15 cellular contexts compared by ENCODE assay signal in the genomic region with DNA sequence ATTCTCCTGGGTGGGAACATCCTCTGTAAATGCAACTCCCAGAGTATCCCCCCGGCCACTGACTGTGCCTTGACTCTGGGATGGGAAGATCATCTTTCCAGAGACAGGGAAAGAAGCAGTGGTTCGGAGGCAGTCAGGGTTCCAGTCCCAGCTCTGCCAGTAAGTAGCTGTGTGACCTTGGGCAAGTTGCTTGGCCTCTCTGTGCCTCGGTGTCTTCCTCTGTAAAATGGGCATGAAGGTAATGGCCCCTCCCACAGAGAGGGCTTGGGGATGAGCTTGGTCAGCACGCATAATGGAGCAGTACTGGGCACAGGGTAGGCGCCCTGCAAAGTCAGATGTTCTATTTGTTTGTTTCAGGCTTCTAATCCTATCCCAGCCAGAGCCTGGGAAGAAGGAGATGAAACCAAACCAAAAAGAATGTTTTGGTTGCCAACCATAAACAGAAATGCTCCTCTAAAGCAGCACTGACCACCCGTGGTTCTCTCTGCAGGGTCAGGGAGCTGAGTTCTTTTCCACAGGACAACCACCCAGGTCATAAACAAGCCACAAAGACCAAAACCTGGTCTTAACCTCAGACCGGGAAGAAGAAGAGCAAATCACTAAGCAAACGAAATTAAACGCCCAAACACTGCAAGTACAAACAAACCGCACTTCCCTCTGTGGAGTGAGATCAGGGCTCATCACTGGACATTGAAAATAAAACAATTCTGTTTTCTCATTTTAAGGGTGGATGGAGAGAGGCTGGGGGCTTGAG.
A peak's percentile ranks its signal among the peaks of the same experiment; 100 is the strongest.
DNase-seq lines count a peak whose midpoint lies in the region; ATAC-seq, FAIRE-seq and TF ChIP-seq lines count a peak whose summit lies in the region.
"Had no signal": no experiment of that assay in that cellular context is flagged by ENCODE, and none has a peak within 500 bp of the region (broad histone marks: within the 10 kb centered on the region; RNA-seq: fewer than 3 reads in every experiment).

No MANE protein-coding gene starts in this region.

- FAIRE-seq in GM12892 (lab: Jason Lieb, UNC): no peak

- peak; percentile 34 for DNase-seq in NOMO-1 treated with DMSO at 0.1 percent for 48 hours (lab: John Stamatoyannopoulos, UW; ENCODE audit: unreplicated experiment)
- DNase-seq in NOMO-1 treated with dmso at 0.1 percent for 144 hours (lab: John Stamatoyannopoulos, UW; ENCODE audit: unreplicated experiment): no peak
- DNase-seq in NCI-H2196 treated with DMSO at 0.1 percent for 48 hours (lab: John Stamatoyannopoulos, UW; ENCODE audit: unreplicated experiment): peak; percentile 13
- peak; percentile 60 for DNase-seq in brain pericyte (ENCODE audit: low read depth, low spot score)
- peak; percentile 70 for DNase-seq in smooth muscle cell of the brain vasculature (ENCODE audit: low read depth, low spot score)
- no peak for DNase-seq in activated CD4-positive, CD25-positive, alpha-beta regulatory T cell (lab: John Stamatoyannopoulos, UW)
- no peak for DNase-seq in GM12892 (ENCODE audit: insufficient read length)
- DNase-seq: DMS79, GDM1, GOT3, NCI-H1436, NCI-H2107, NCI-H774, SW 1271 had no signal

- no peak for TF ChIP-seq POLR2A in GM12892 (IDR thresholded peaks at IDR 0.05; ENCODE audit: low read depth, low read length)

- no peak for ATAC-seq in GM18498 (IDR thresholded peaks at IDR 0.05; ENCODE audit: unreplicated experiment)

Comparison
In these comparisons a context has a peak if more than half of its experiments do, and no peak if none do; other contexts are left out.
1. DNase-seq: peak in NOMO-1 treated with DMSO at 0.1 percent for 48 hours (single experiment), NCI-H2196 treated with DMSO at 0.1 percent for 48 hours (single experiment), brain pericyte (single experiment) and smooth muscle cell of the brain vasculature (single experiment); none in NOMO-1 treated with dmso at 0.1 percent for 144 hours (single experiment), activated CD4-positive, CD25-positive, alpha-beta regulatory T cell (0 of 4) and GM12892 (single experiment).